ENCODE assay signal across 23 cellular contexts in genomic region chr11:119904636-119905035, GRCh38.
"Had no signal": no experiment of that assay in that cellular context is flagged by ENCODE, and none has a peak within 500 bp of the region (broad histone marks: within the 10 kb centered on the region; RNA-seq: fewer than 3 reads in every experiment).

No MANE protein-coding gene starts in this region.

- DNase-seq: activated CD4-positive, alpha-beta T cell treated with anti-CD3 and anti-CD28 coated beads for 4 hours; activated CD8-positive, alpha-beta memory T cell treated with anti-CD3 and anti-CD28 coated beads, Interleukin-2, amount 50 U/mL, for 48 hours; activated CD8-positive, alpha-beta T cell treated with anti-CD3 and anti-CD28 coated beads, Interleukin-2, amount 10 ng/mL, durations not matched to agents 7 days and 5 days; activated effector memory CD4-positive, alpha-beta T cell treated with Interleukin-2 at 50 U/mL for 16 hours; activated naive CD4-positive, alpha-beta T cell treated with anti-CD3 and anti-CD28 coated beads for 36 hours; activated T-cell treated with anti-CD3 and anti-CD28 coated beads, Interleukin-2, amount 50 U/mL, for 1 hour; amygdala; brain microvascular endothelial cell; Kasumi-1; KBM-7; NCI-H1105 treated with DMSO at 0.1 percent for 48 hours; NCI-H1436 treated with DMSO at 0.1 percent for 48 hours; NCI-H2081; NCI-H69; NK-92 treated with Interleukin-12 subunit alpha and Interleukin-12 subunit beta, amount 100 ng/mL, for 24 hours; OCI-M1; Right ventricle myocardium superior; SW 1271 had no signal

- H3K4me3 ChIP-seq: SJSA1 had no signal

- H3K9me3 ChIP-seq: SJSA1 had no signal

- ATAC-seq: activated CD4-positive, CD25-positive, alpha-beta regulatory T cell treated with anti-CD3 and anti-CD28 coated beads, Interleukin-2, amount 50 U/mL, for 24 hours; activated CD8-positive, alpha-beta T cell treated with anti-CD3 and anti-CD28 coated beads, Interleukin-2, amount 10 ng/mL, durations not matched to agents 7 days and 5 days; Panc1; SK-N-SH treated with all-trans-retinoic acid at 6 μM for 48 hours had no signal

- H3K27ac ChIP-seq: brain microvascular endothelial cell, RWPE1, SJSA1 had no signal

- H3K4me1 ChIP-seq: SJSA1 had no signal

- H3K27me3 ChIP-seq: brain microvascular endothelial cell, SJSA1 had no signal

- H3K36me3 ChIP-seq: brain microvascular endothelial cell, SJSA1 had no signal
